Comparison of ENCODE assay signal across 8 cellular contexts in genomic region chr7:128104109-128104742, GRCh38.
DNase-seq lines count a peak whose midpoint lies in the region; ATAC-seq, FAIRE-seq and TF ChIP-seq lines count a peak whose summit lies in the region.

No MANE protein-coding gene starts in this region.

- FAIRE-seq in small intestine (lab: Jason Lieb, UNC) = no peak

- TF ChIP-seq CTCF in HFFc6 (IDR thresholded peaks at IDR 0.05) = no peak

- peaks cover 22% of the 10 kb centered on the region for H3K4me1 Mint-ChIP-seq in HFFc6 (ENCODE audit: low read depth)
- peaks cover 48% of the 10 kb centered on the region for H3K4me1 Mint-ChIP-seq in activated T-cell treated with anti-CD3 and anti-CD28 coated beads, Interleukin-2, amount 50 U/mL, for 24 hours (ENCODE audit: low read depth)

- DNase-seq in HFFc6 (no peak), left ventricle myocardium superior (no peak), small intestine (no peak), NCI-H1436 (lab: John Stamatoyannopoulos, UW) (no peak), globus pallidus (ENCODE audit: low spot score) (no peak)
- DNase-seq in activated T-cell treated with anti-CD3 and anti-CD28 coated beads, Interleukin-2, amount 50 U/mL, for 24 hours = peak; percentile 59

- intact Hi-C loops in left ventricle myocardium superior (cut with micrococcal nuclease) = no loop called here

- WGBS in small intestine, 3 donors = 2 to 3% (median 3%) methylated on average over 44 to 58 of the region's 58 CpGs

- no peak overlapping the region for H3K27ac ChIP-seq in small intestine (ENCODE audit: low read depth in 1 of 2, low read length in 1 of 2)

- H3K27me3 Mint-ChIP-seq in HFFc6 (ENCODE audit: insufficient read depth) = peaks cover 46% of the 10 kb centered on the region
- H3K27me3 Mint-ChIP-seq in activated T-cell treated with anti-CD3 and anti-CD28 coated beads, Interleukin-2, amount 50 U/mL, for 24 hours = peaks cover 13% of the 10 kb centered on the region

- H3K36me3 Mint-ChIP-seq in HFFc6 (ENCODE audit: low read depth) = no peaks in the 10 kb centered on the region
- H3K36me3 Mint-ChIP-seq in activated T-cell treated with anti-CD3 and anti-CD28 coated beads, Interleukin-2, amount 50 U/mL, for 24 hours (ENCODE audit: low read depth) = no peaks in the 10 kb centered on the region

- H3K27ac Mint-ChIP-seq in HFFc6 = no peak overlapping the region
- H3K27ac Mint-ChIP-seq in activated T-cell treated with anti-CD3 and anti-CD28 coated beads, Interleukin-2, amount 50 U/mL, for 24 hours = peak overlapping the region; percentile 59

- H3K9me3 Mint-ChIP-seq in HFFc6 = no peaks in the 10 kb centered on the region; the same call in 1 of the 2 replicates
- H3K9me3 Mint-ChIP-seq in activated T-cell treated with anti-CD3 and anti-CD28 coated beads, Interleukin-2, amount 50 U/mL, for 24 hours = no peaks in the 10 kb centered on the region

- no peaks in the 10 kb centered on the region for H3K9me3 ChIP-seq in ES-I3 (ENCODE audit: control insufficient read depth, insufficient read depth, low read length)
- H3K9me3 ChIP-seq in small intestine (ENCODE audit: control insufficient read depth, low read depth) = no peaks in the 10 kb centered on the region

- ATAC-seq in left ventricle myocardium superior = peak; percentile 40
- ATAC-seq in HG03469 (IDR thresholded peaks at IDR 0.05; ENCODE audit: unreplicated experiment) = no peak

- H3K4me3 ChIP-seq in small intestine (ENCODE audit: low read depth in 1 of 2, low read length in 2 of 2) = peak overlapping the region; percentile 24 to 49

- H3K4me1 ChIP-seq in ES-I3 (ENCODE audit: insufficient read depth, low read length) = no peaks in the 10 kb centered on the region; the same call in 1 of the 2 replicates
- peaks cover 0 to 2% of the 10 kb centered on the region in 2 donors for H3K4me1 ChIP-seq in small intestine (ENCODE audit: control insufficient read depth in 2 of 2, insufficient read depth in 1 of 2, low read depth in 1 of 2, low read length in 1 of 2)

- H3K36me3 ChIP-seq in ES-I3 (ENCODE audit: insufficient read depth, low read length) (no peaks in the 10 kb centered on the region), small intestine (ENCODE audit: control insufficient read depth in 2 of 2, insufficient read depth in 2 of 2, low read length in 2 of 2) (no peaks in the 10 kb centered on the region)

- peak overlapping the region; percentile 34; the same call in 1 of the 2 replicates for H3K9ac ChIP-seq in ES-I3 (ENCODE audit: low read depth, low read length)

- H3K27me3 ChIP-seq in small intestine (ENCODE audit: control insufficient read depth in 2 of 2, insufficient read depth in 2 of 2, low read length in 2 of 2) = peaks cover 0 to 2% of the 10 kb centered on the region in 2 donors

- peak overlapping the region; percentile 84 for H3K4me3 Mint-ChIP-seq in HFFc6
- H3K4me3 Mint-ChIP-seq in activated T-cell treated with anti-CD3 and anti-CD28 coated beads, Interleukin-2, amount 50 U/mL, for 24 hours = peak overlapping the region; percentile 70
